11 cellular contexts compared by ENCODE assay signal in the genomic region with DNA sequence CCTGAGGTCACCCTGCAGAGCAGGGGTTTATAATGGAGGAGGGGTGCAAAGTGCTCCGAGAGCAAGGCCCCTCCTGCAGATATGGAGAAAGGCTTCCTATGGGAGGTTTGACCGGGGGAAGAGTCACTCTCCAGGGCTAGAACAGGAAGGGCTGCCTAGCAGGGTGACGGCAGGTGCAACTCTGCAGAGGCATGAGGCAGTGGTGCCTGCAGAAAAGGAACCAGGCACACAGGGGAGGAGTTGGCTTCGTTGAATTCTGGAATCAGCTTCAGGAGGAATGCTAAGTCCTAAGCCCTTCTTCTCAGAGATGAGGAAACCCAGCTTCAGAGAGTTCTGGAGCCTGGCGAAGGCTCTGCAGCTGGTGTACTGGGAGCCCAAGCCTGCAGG. TPM values are rescaled to one million over a fixed set of nuclear protein-coding genes. Genes with fewer than 3 reads are reported as not detected.
DNase-seq lines count a peak whose midpoint lies in the region; ATAC-seq and TF ChIP-seq lines count a peak whose summit lies in the region.
"Had no signal": no experiment of that assay in that cellular context is flagged by ENCODE, and none has a peak within 500 bp of the region (broad histone marks: within the 10 kb centered on the region; RNA-seq: fewer than 3 reads in every experiment).

No MANE protein-coding gene starts in this region.

- no peak overlapping the region for H2AFZ ChIP-seq in DND-41 (ENCODE audit: low read depth, low read length)

- no peak for TF ChIP-seq POLR2A in stomach (IDR thresholded peaks at IDR 0.05)

- H3K79me2 ChIP-seq in DND-41 (ENCODE audit: insufficient read depth, low read length): no peaks in the 10 kb centered on the region

- TF ChIP-seq CTCF in DND-41 (IDR thresholded peaks at IDR 0.05; ENCODE audit: borderline replicate concordance, extremely low read depth, low read length, poor library complexity, severe bottlenecking) (no peak), right atrium auricular region (IDR thresholded peaks at IDR 0.05) (no peak), stomach (IDR thresholded peaks at IDR 0.05) (no peak)

- POLR2A ChIA-PET in activated CD4-positive, alpha-beta T cell treated with anti-CD3 and anti-CD28 coated beads, Interleukin-2, amount 10 ng/mL, durations not matched to agents 7 days and 5 days (lab: Charles Lee): no interaction called here

- intact Hi-C loops in stomach (cut with DNase I; ENCODE audit: low total_unique reads): no loop called here

- no peak overlapping the region for H3K27ac Mint-ChIP-seq in activated CD4-positive, alpha-beta T cell treated with anti-CD3 and anti-CD28 coated beads, Interleukin-2, amount 10 ng/mL, durations not matched to agents 7 days and 5 days
- H3K27ac Mint-ChIP-seq: T-helper 17 cell had no signal

- H4K20me1 ChIP-seq in DND-41 (ENCODE audit: insufficient read depth, low read length): no peaks in the 10 kb centered on the region

- H3K36me3 ChIP-seq in DND-41 (ENCODE audit: insufficient read depth, low read length): no peaks in the 10 kb centered on the region
- no peaks in the 10 kb centered on the region for H3K36me3 ChIP-seq in right atrium auricular region
- H3K36me3 ChIP-seq in stomach: no peaks in the 10 kb centered on the region

- peaks cover 2% of the 10 kb centered on the region for H3K27me3 Mint-ChIP-seq in activated CD4-positive, alpha-beta T cell treated with anti-CD3 and anti-CD28 coated beads, Interleukin-2, amount 10 ng/mL, durations not matched to agents 7 days and 5 days
- H3K27me3 Mint-ChIP-seq: T-helper 17 cell had no signal

- no peak overlapping the region for H3K4me3 ChIP-seq in DND-41 (ENCODE audit: low read depth in 1 of 2, low read length in 2 of 2)
- no peak overlapping the region for H3K4me3 ChIP-seq in right atrium auricular region
- no peak overlapping the region for H3K4me3 ChIP-seq in stomach

- no peak overlapping the region for H3K9ac ChIP-seq in DND-41 (ENCODE audit: low read depth, low read length)

- no peak overlapping the region for H3K4me3 Mint-ChIP-seq in activated CD4-positive, alpha-beta T cell treated with anti-CD3 and anti-CD28 coated beads, Interleukin-2, amount 10 ng/mL, durations not matched to agents 7 days and 5 days
- H3K4me3 Mint-ChIP-seq: T-helper 17 cell had no signal

- WGBS in stomach, 5 donors: 50 to 63% (median 58%) methylated on average over 5 of the region's 5 CpGs

- peaks cover 8% of the 10 kb centered on the region for H3K4me1 Mint-ChIP-seq in activated CD4-positive, alpha-beta T cell treated with anti-CD3 and anti-CD28 coated beads, Interleukin-2, amount 10 ng/mL, durations not matched to agents 7 days and 5 days

- no peak overlapping the region for H3K4me2 ChIP-seq in DND-41 (ENCODE audit: insufficient read depth, low read length)

- CTCF ChIA-PET in activated CD4-positive, alpha-beta T cell treated with anti-CD3 and anti-CD28 coated beads, Interleukin-2, amount 10 ng/mL, durations not matched to agents 7 days and 5 days (lab: Charles Lee): interaction anchor here (1.5 to 2.6 kb wide), 4 partner anchors 16 to 125 kb away, joined by 3 to 12 read pairs (median 6); a partner anchor contains a TSS

- TF ChIP-seq EP300 in stomach (IDR thresholded peaks at IDR 0.05): no peak

- ATAC-seq in DND-41 (ENCODE audit: insufficient read depth, low read depth): 0 out of 3 replicates have a peak, but pooled peaks have one; percentile 17
- ATAC-seq in HG03045 (IDR thresholded peaks at IDR 0.05; ENCODE audit: unreplicated experiment): no peak
- no peak for ATAC-seq in HG03439 (IDR thresholded peaks at IDR 0.05; ENCODE audit: unreplicated experiment)
- ATAC-seq: T-helper 17 cell had no signal

- H3K4me1 ChIP-seq in DND-41 (ENCODE audit: insufficient read depth, low read length) (no peaks in the 10 kb centered on the region), right atrium auricular region (peaks cover 0 to 30% of the 10 kb centered on the region in 2 donors), stomach (peaks cover 27 to 47% (median 29%) of the 10 kb centered on the region in 4 donors)

- DNase-seq in DND-41 (no peak), NCI-H69 (lab: John Stamatoyannopoulos, UW) (peak; percentile 38), right atrium auricular region (ENCODE audit: low spot score) (no peak), stomach (no peak)
- DNase-seq in activated CD4-positive, alpha-beta T cell treated with anti-CD3 and anti-CD28 coated beads, Interleukin-2, amount 10 ng/mL, durations not matched to agents 7 days and 5 days: no peak
- DNase-seq: NCI-H2171; stimulated activated CD4-positive, alpha-beta T cell treated with anti-CD3 and anti-CD28 coated beads, Interleukin-15, amount 100 ng/mL, for 24 hours; stimulated activated naive CD4-positive, alpha-beta T cell; T-helper 17 cell had no signal

- no peaks in the 10 kb centered on the region for H3K27me3 ChIP-seq in DND-41 (ENCODE audit: insufficient read depth, low read length, poor library complexity)
- H3K27me3 ChIP-seq in right atrium auricular region: no peaks in the 10 kb centered on the region
- H3K27me3 ChIP-seq in stomach: no peaks in the 10 kb centered on the region

- H3K9me3 Mint-ChIP-seq in activated CD4-positive, alpha-beta T cell treated with anti-CD3 and anti-CD28 coated beads, Interleukin-2, amount 10 ng/mL, durations not matched to agents 7 days and 5 days: no peaks in the 10 kb centered on the region

- H3K9me3 ChIP-seq in DND-41 (ENCODE audit: insufficient read depth, low read length, severe bottlenecking) (no peaks in the 10 kb centered on the region), right atrium auricular region (no peaks in the 10 kb centered on the region), stomach (no peaks in the 10 kb centered on the region)

- H3K36me3 Mint-ChIP-seq in activated CD4-positive, alpha-beta T cell treated with anti-CD3 and anti-CD28 coated beads, Interleukin-2, amount 10 ng/mL, durations not matched to agents 7 days and 5 days (ENCODE audit: low read depth): no peaks in the 10 kb centered on the region

- no peak overlapping the region for H3K27ac ChIP-seq in DND-41 (ENCODE audit: low read length)
- peak overlapping the region; percentile 30 to 58 for H3K27ac ChIP-seq in right atrium auricular region
- H3K27ac ChIP-seq in stomach: peak overlapping the region in 4 of 5 donors; percentile 52 to 77 (median 74)

RNA-seq across cellular contexts. Expression of a gene that starts 17.5 kb away (rescaled TPM):
- total RNA-seq in right atrium auricular region: 10 to 100 TPM; 28.7 to 35.5 TPM
- 100 to 1,000 TPM in 2 of 5 donors, 10 to 100 TPM in 3; 14.0 to 571 (median 89.3) TPM for total RNA-seq in stomach
- 10 to 100 TPM; 46.4 to 97.9 (median 81.6) TPM for polyA plus RNA-seq in stomach
- 10 to 100 TPM; 61.6 to 63.6 TPM for total RNA-seq in activated CD4-positive, alpha-beta T cell treated with anti-CD3 and anti-CD28 coated beads, Interleukin-2, amount 10 ng/mL, durations not matched to agents 7 days and 5 days
